Comparison of ENCODE assay signal across 29 cellular contexts in genomic region chr10:108132303-108132702, GRCh38.
DNase-seq lines count a peak whose midpoint lies in the region; ATAC-seq, FAIRE-seq and TF ChIP-seq lines count a peak whose summit lies in the region.
"Had no signal": no experiment of that assay in that cellular context is flagged by ENCODE, and none has a peak within 500 bp of the region (broad histone marks: within the 10 kb centered on the region; RNA-seq: fewer than 3 reads in every experiment).

No MANE protein-coding gene starts in this region.

- H3K4me3 ChIP-seq in LNCaP clone FGC (ENCODE audit: low read depth, low read length) (no peak overlapping the region), lower lobe of right lung (no peak overlapping the region), pancreas (no peak overlapping the region), psoas muscle (no peak overlapping the region)
- H3K4me3 ChIP-seq: BLaER1, cardiac muscle cell, left ventricle myocardium inferior, tibial artery had no signal

- peak; percentile 69 to 72 for ATAC-seq in lower lobe of right lung
- no peak for ATAC-seq in pancreas
- no peak for ATAC-seq in psoas muscle
- ATAC-seq in GM19455 (IDR thresholded peaks at IDR 0.05; ENCODE audit: unreplicated experiment): no peak
- ATAC-seq: activated T-cell treated with anti-CD3 and anti-CD28 coated beads, Interleukin-2, amount 50 U/mL, for 4 hours; effector memory CD8-positive, alpha-beta T cell; PC-3; Right ventricle myocardium inferior; sciatic nerve had no signal

- FAIRE-seq in pancreas (lab: Jason Lieb, UNC): no peak
- FAIRE-seq: HTR-8/SVneo, islet of Langerhans had no signal

- intact Hi-C loops in lower lobe of right lung (cut with DNase I): no loop called here
- intact Hi-C loops in pancreas (cut with DNase I): no loop called here
- intact Hi-C loops in psoas muscle (cut with DNase I): no loop called here

- no peaks in the 10 kb centered on the region for H3K36me3 ChIP-seq in lower lobe of right lung
- no peaks in the 10 kb centered on the region for H3K36me3 ChIP-seq in pancreas
- no peaks in the 10 kb centered on the region for H3K36me3 ChIP-seq in psoas muscle (ENCODE audit: insufficient read depth in 1 of 2, low read depth in 1 of 2)
- H3K36me3 ChIP-seq: BLaER1, cardiac muscle cell, left ventricle myocardium inferior, tibial artery had no signal

- no peaks in the 10 kb centered on the region for H3K27me3 ChIP-seq in lower lobe of right lung (ENCODE audit: low read depth)
- no peaks in the 10 kb centered on the region for H3K27me3 ChIP-seq in pancreas
- H3K27me3 ChIP-seq in psoas muscle (ENCODE audit: insufficient read depth in 3 of 3, low read length in 2 of 3): no peaks in the 10 kb centered on the region
- H3K27me3 ChIP-seq: BLaER1, cardiac muscle cell, tibial artery had no signal

- DNase-seq in ELF-1 (ENCODE audit: low read depth, low spot score) (peak; percentile 4), LNCaP clone FGC (ENCODE audit: low read depth) (peak; percentile 31), RPMI7951 (ENCODE audit: low read depth) (peak; percentile 61), lower lobe of right lung (no peak), pancreas (no peak), psoas muscle (no peak)
- DNase-seq: activated CD4-positive, CD25-positive, alpha-beta regulatory T cell; activated gamma-delta T cell treated with Interleukin-2 at 50 U/mL for 16 hours; activated naive CD8-positive, alpha-beta T cell treated with anti-CD3 and anti-CD28 coated beads, Interleukin-2, amount 10 ng/mL, durations not matched to agents 7 days and 5 days; activated T-cell treated with anti-CD3 and anti-CD28 coated beads, Interleukin-2, amount 50 U/mL, for 4 hours; aorta; effector memory CD8-positive, alpha-beta T cell; erythroblast; KBM-7; left ventricle myocardium inferior; naive B cell; NCI-H446; NK-92 treated with Interleukin-12 subunit alpha and Interleukin-12 subunit beta, amount 100 ng/mL, for 24 hours; PC-3; SK-N-SH; stimulated activated CD4-positive, alpha-beta T cell treated with anti-CD3 and anti-CD28 coated beads, Interleukin-2, amount 100 ng/mL, for 48 hours; tibial artery had no signal

- H3K4me1 ChIP-seq in lower lobe of right lung: no peaks in the 10 kb centered on the region
- H3K4me1 ChIP-seq in pancreas: no peaks in the 10 kb centered on the region
- no peaks in the 10 kb centered on the region for H3K4me1 ChIP-seq in psoas muscle
- H3K4me1 ChIP-seq: BLaER1, left ventricle myocardium inferior, tibial artery had no signal

- no peak overlapping the region for H3K27ac ChIP-seq in lower lobe of right lung
- no peak overlapping the region for H3K27ac ChIP-seq in pancreas
- H3K27ac ChIP-seq in psoas muscle: no peak overlapping the region
- H3K27ac ChIP-seq: BLaER1, cardiac muscle cell, left ventricle myocardium inferior, tibial artery had no signal

- H3K9me3 ChIP-seq in lower lobe of right lung (no peaks in the 10 kb centered on the region), pancreas (no peaks in the 10 kb centered on the region), psoas muscle (no peaks in the 10 kb centered on the region)
- H3K9me3 ChIP-seq: BLaER1, left ventricle myocardium inferior, SK-N-SH, tibial artery had no signal

- WGBS in pancreas, 2 donors: 61 to 67% methylated on average over 2 of the region's 2 CpGs
- WGBS in psoas muscle, 3 donors: 76 to 87% (median 86%) methylated on average over 2 of the region's 2 CpGs

- no peak for TF ChIP-seq CTCF in LNCaP clone FGC (IDR thresholded peaks at IDR 0.05; ENCODE audit: control insufficient read depth, extremely low read depth, insufficient read depth)
- TF ChIP-seq CTCF in lower lobe of right lung (IDR thresholded peaks at IDR 0.05): no peak
- no peak for TF ChIP-seq CTCF in pancreas (IDR thresholded peaks at IDR 0.05)
- no peak for TF ChIP-seq CTCF in psoas muscle (IDR thresholded peaks at IDR 0.05)

Comparison
In these comparisons a context has a peak if more than half of its experiments do, and no peak if none do; other contexts are left out.
1. DNase-seq: peak in ELF-1 (single experiment), LNCaP clone FGC (single experiment) and RPMI7951 (single experiment); none in lower lobe of right lung (single experiment), pancreas (0 of 6) and psoas muscle (0 of 2).
2. ATAC-seq: peak in lower lobe of right lung (2 of 2); none in pancreas (0 of 4), psoas muscle (0 of 4) and GM19455 (single experiment).